Comparison of ENCODE assay signal across 21 cellular contexts in the genomic region with DNA sequence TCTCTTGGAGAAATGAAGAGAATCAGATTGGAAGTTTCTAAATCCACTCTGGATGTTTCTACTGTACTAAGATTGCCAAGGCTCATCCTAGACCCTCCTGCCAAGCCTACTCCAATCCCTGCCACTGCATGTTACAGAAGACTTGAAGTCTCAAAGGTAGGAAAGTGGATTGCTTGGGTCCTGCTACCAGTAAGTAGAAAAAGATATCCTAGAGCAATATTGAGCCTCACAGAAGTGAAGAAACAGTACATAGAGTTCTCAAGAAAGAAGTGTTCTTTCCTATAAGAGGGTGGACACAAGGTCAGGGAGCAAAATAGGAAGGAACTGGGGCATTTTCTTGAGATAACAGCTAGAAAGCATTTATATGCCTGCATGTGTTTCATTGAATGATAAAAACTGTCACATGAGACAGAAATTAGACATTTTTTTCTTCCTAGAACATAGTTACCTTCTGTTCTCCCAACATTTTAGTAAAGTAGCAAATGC.
"Had no signal": no experiment of that assay in that cellular context is flagged by ENCODE, and none has a peak within 500 bp of the region (broad histone marks: within the 10 kb centered on the region; RNA-seq: fewer than 3 reads in every experiment).

No MANE protein-coding gene starts in this region.

- H3K27ac ChIP-seq: ascending aorta, cardiac muscle cell, left ventricle myocardium inferior, pancreas, prostate gland, stomach, thyroid gland, upper lobe of right lung had no signal

- H3K9me3 ChIP-seq: adrenal gland, ascending aorta, left ventricle myocardium inferior, pancreas, prostate gland, stomach, thyroid gland, upper lobe of right lung had no signal

- H3K4me2 ChIP-seq: smooth muscle cell had no signal

- DNase-seq: activated CD4-positive, alpha-beta memory T cell treated with anti-CD3 and anti-CD28 coated beads, Interleukin-2, amount 10 ng/mL, durations not matched to agents 7 days and 5 days; activated CD4-positive, alpha-beta T cell treated with anti-CD3 and anti-CD28 coated beads, Interleukin-2, amount 10 ng/mL, durations not matched to agents 24 days and 14 days; activated CD4-positive, CD25-positive, alpha-beta regulatory T cell treated with anti-CD3 and anti-CD28 coated beads, Interleukin-2, amount 50 U/mL, for 72 hours; activated T-cell treated with anti-CD3 and anti-CD28 coated beads, Interleukin-2, amount 50 U/mL, for 48 hours; adrenal gland; left ventricle myocardium inferior; naive thymus-derived CD4-positive, alpha-beta T cell; pancreas; retina; stimulated activated CD4-positive, alpha-beta T cell treated with anti-CD3 and anti-CD28 coated beads, Interleukin-15, amount 100 ng/mL, for 24 hours; stimulated activated CD4-positive, alpha-beta T cell treated with anti-CD3 and anti-CD28 coated beads, Interleukin-2, amount 100 ng/mL, for 24 hours; stimulated activated naive B cell treated with anti-CD40 and anti-IgM and Interleukin-4, amounts not matched to agents 10 μg/mL and 1 μg/mL and 100 μg/mL, for 72 hours; stomach; SW 1271; T-helper 9 cell; thyroid gland; upper lobe of right lung had no signal

- H3K4me1 ChIP-seq: adrenal gland, ascending aorta, pancreas, prostate gland, thyroid gland had no signal

- H3K36me3 ChIP-seq: adrenal gland, ascending aorta, cardiac muscle cell, left ventricle myocardium inferior, pancreas, prostate gland, stomach, thyroid gland, upper lobe of right lung had no signal

- ATAC-seq: naive thymus-derived CD4-positive, alpha-beta T cell; stimulated activated naive B cell treated with anti-CD40 and anti-IgM and Interleukin-4, amounts not matched to agents 10 μg/mL and 1 μg/mL and 100 μg/mL, for 72 hours; upper lobe of right lung had no signal

- H3K27me3 ChIP-seq: adrenal gland, ascending aorta, cardiac muscle cell, pancreas, stomach, thyroid gland, upper lobe of right lung had no signal

- H3K4me3 ChIP-seq: adrenal gland, ascending aorta, cardiac muscle cell, left ventricle myocardium inferior, pancreas, prostate gland, smooth muscle cell, stomach, thyroid gland, upper lobe of right lung had no signal
